In genomic region chr14:95480109-95480886, GRCh38 we compare ENCODE assay signal across 8 cellular contexts. TPM values are rescaled to one million over a fixed set of nuclear protein-coding genes. Genes with fewer than 3 reads are reported as not detected.
DNase-seq lines count a peak whose midpoint lies in the region; ATAC-seq and TF ChIP-seq lines count a peak whose summit lies in the region.

No MANE protein-coding gene starts in this region.

- no peak overlapping the region for H3K4me3 Mint-ChIP-seq in activated T-helper 2 cell treated with anti-CD3 and anti-CD28 coated beads, Interferon-gamma antibody, Interleukin-2, Interleukin-4, amounts not matched to agents 10 μg/mL and 5 μg/mL and 100 μg/mL, durations not matched to agents 14 hours and 24 hours and 36 hours (ENCODE audit: low read depth)

- TF ChIP-seq CTCF in lung (IDR thresholded peaks at IDR 0.05; ENCODE audit: control extremely low read depth, extremely low read depth): no peak

- H4K20me1 ChIP-seq in BLaER1 treated with 17β-estradiol and CSF1 and Interleukin-3, amounts not matched to agents 10 nM and 100 nM: peaks cover 21 to 92% (median 61%) of the 10 kb centered on the region in 11 experiments; a peak in 21 of 22 replicates

- peaks cover 24 to 100% (median 68%) of the 10 kb centered on the region in 11 experiments for H3K36me3 ChIP-seq in BLaER1 treated with 17β-estradiol and CSF1 and Interleukin-3, amounts not matched to agents 10 nM and 100 nM
- H3K36me3 ChIP-seq in lung (ENCODE audit: control insufficient read depth in 2 of 2, insufficient read depth in 2 of 2, low read length in 2 of 2) (peaks cover 0 to 5% of the 10 kb centered on the region in 2 donors), SJCRH30 (peaks cover 7% of the 10 kb centered on the region)

- 72 to 79% methylated on average over 11 of the region's 11 CpGs for WGBS in lung, 2 donors

- peaks cover 69 to 97% (median 95%) of the 10 kb centered on the region in 10 experiments for H3K4me1 ChIP-seq in BLaER1 treated with 17β-estradiol and CSF1 and Interleukin-3, amounts not matched to agents 10 nM and 100 nM
- H3K4me1 ChIP-seq in lung (ENCODE audit: control insufficient read depth in 2 of 2, insufficient read depth in 2 of 2, low read length in 2 of 2) (peaks cover 0 to 17% of the 10 kb centered on the region in 2 donors), SJCRH30 (peaks cover 22% of the 10 kb centered on the region)

- H3K27ac Mint-ChIP-seq in activated T-helper 2 cell treated with anti-CD3 and anti-CD28 coated beads, Interferon-gamma antibody, Interleukin-2, Interleukin-4, amounts not matched to agents 10 μg/mL and 5 μg/mL and 100 μg/mL, durations not matched to agents 14 hours and 24 hours and 36 hours: peak overlapping the region; percentile 58

- peaks cover 0 to 5% (median 0%) of the 10 kb centered on the region in 11 experiments; a peak in 2 of 22 replicates for H3K9me3 ChIP-seq in BLaER1 treated with 17β-estradiol and CSF1 and Interleukin-3, amounts not matched to agents 10 nM and 100 nM (replicated peaks in 1 of 11)
- no peaks in the 10 kb centered on the region for H3K9me3 ChIP-seq in lung (ENCODE audit: control insufficient read depth in 2 of 2, insufficient read depth in 1 of 2, low read length in 1 of 2)
- no peaks in the 10 kb centered on the region for H3K9me3 ChIP-seq in SJCRH30 (replicated peaks)

- peak overlapping the region in 8 of 11 experiments; percentile 8 to 73 (median 52); a peak in 9 of 22 replicates for H3K9ac ChIP-seq in BLaER1 treated with 17β-estradiol and CSF1 and Interleukin-3, amounts not matched to agents 10 nM and 100 nM

- no peaks in the 10 kb centered on the region for H3K27me3 ChIP-seq in BLaER1 treated with 17β-estradiol and CSF1 and Interleukin-3, amounts not matched to agents 10 nM and 100 nM
- H3K27me3 ChIP-seq in lung (ENCODE audit: control insufficient read depth, insufficient read depth) (no peaks in the 10 kb centered on the region), SJCRH30 (no peaks in the 10 kb centered on the region)

- ATAC-seq in HG02759 (IDR thresholded peaks at IDR 0.05; ENCODE audit: unreplicated experiment) (peak; percentile 70), lung (ENCODE audit: insufficient read depth, low FRiP score) (peak; percentile 82)

- H3K4me3 ChIP-seq in BLaER1 treated with 17β-estradiol and CSF1 and Interleukin-3, amounts not matched to agents 10 nM and 100 nM: no peak overlapping the region
- no peak overlapping the region for H3K4me3 ChIP-seq in lung
- H3K4me3 ChIP-seq in SJCRH30: no peak overlapping the region

- peaks cover 30% of the 10 kb centered on the region for H3K36me3 Mint-ChIP-seq in activated T-helper 2 cell treated with anti-CD3 and anti-CD28 coated beads, Interferon-gamma antibody, Interleukin-2, Interleukin-4, amounts not matched to agents 10 μg/mL and 5 μg/mL and 100 μg/mL, durations not matched to agents 14 hours and 24 hours and 36 hours (ENCODE audit: low read depth)

- H3K9me3 Mint-ChIP-seq in activated T-helper 2 cell treated with anti-CD3 and anti-CD28 coated beads, Interferon-gamma antibody, Interleukin-2, Interleukin-4, amounts not matched to agents 10 μg/mL and 5 μg/mL and 100 μg/mL, durations not matched to agents 14 hours and 24 hours and 36 hours: no peaks in the 10 kb centered on the region

- H3K27ac ChIP-seq in BLaER1 treated with 17β-estradiol and CSF1 and Interleukin-3, amounts not matched to agents 10 nM and 100 nM: peak overlapping the region in 9 of 11 experiments; percentile 41 to 99 (median 66); a peak in 16 of 22 replicates
- no peak overlapping the region for H3K27ac ChIP-seq in lung (ENCODE audit: low read depth in 1 of 2, low read length in 1 of 2)
- no peak overlapping the region for H3K27ac ChIP-seq in SJCRH30

- H3K4me1 Mint-ChIP-seq in activated T-helper 2 cell treated with anti-CD3 and anti-CD28 coated beads, Interferon-gamma antibody, Interleukin-2, Interleukin-4, amounts not matched to agents 10 μg/mL and 5 μg/mL and 100 μg/mL, durations not matched to agents 14 hours and 24 hours and 36 hours (ENCODE audit: low read depth): peaks cover 19% of the 10 kb centered on the region

- H3K27me3 Mint-ChIP-seq in activated T-helper 2 cell treated with anti-CD3 and anti-CD28 coated beads, Interferon-gamma antibody, Interleukin-2, Interleukin-4, amounts not matched to agents 10 μg/mL and 5 μg/mL and 100 μg/mL, durations not matched to agents 14 hours and 24 hours and 36 hours (ENCODE audit: low read depth): no peaks in the 10 kb centered on the region

- DNase-seq in activated T-helper 2 cell treated with anti-CD3 and anti-CD28 coated beads, Interferon-gamma antibody, Interleukin-2, Interleukin-4, amounts not matched to agents 10 μg/mL and 5 μg/mL and 100 μg/mL, durations not matched to agents 14 hours and 24 hours and 36 hours (ENCODE audit: low spot score): no peak
- DNase-seq in lung (ENCODE audit: low spot score): peak; percentile 41
- DNase-seq in effector CD8-positive, alpha-beta T cell (lab: John Stamatoyannopoulos, UW): no peak
- DNase-seq in NCI-H2227 treated with DMSO at 0.1 percent for 48 hours (lab: John Stamatoyannopoulos, UW): no peak
- DNase-seq in SJCRH30: no peak
- no peak for DNase-seq in mucosa of gallbladder (ENCODE audit: low spot score)

- intact Hi-C loops in activated T-helper 2 cell treated with anti-CD3 and anti-CD28 coated beads, Interferon-gamma antibody, Interleukin-2, Interleukin-4, amounts not matched to agents 10 μg/mL and 5 μg/mL and 100 μg/mL, durations not matched to agents 14 hours and 24 hours and 36 hours (cut with micrococcal nuclease): loop anchor here (2.0 kb wide), 1 partner anchor 43 kb away; no protein-coding TSS in a partner anchor

- H3K4me2 ChIP-seq in BLaER1 treated with 17β-estradiol and CSF1 and Interleukin-3, amounts not matched to agents 10 nM and 100 nM: peak overlapping the region; percentile 70 to 94 (median 88)

RNA-seq across cellular contexts. Expression of gene SYNE3, which starts 36.2 kb away (rescaled TPM):
- 36.5 and 40.1 TPM in 2 replicates for total RNA-seq in activated T-helper 2 cell treated with anti-CD3 and anti-CD28 coated beads, Interferon-gamma antibody, Interleukin-2, Interleukin-4, amounts not matched to agents 10 μg/mL and 5 μg/mL and 100 μg/mL, durations not matched to agents 14 hours and 24 hours and 36 hours
- 10 to 100 TPM in 1 of 2 donors, 1 to 10 TPM in 1; 8.4 to 30.5 TPM for total RNA-seq in lung
- 1 to 10 TPM; 2.7 to 3.7 TPM for polyA plus RNA-seq in lung
- 34.1 and 34.5 TPM in 2 replicates for total RNA-seq in SJCRH30 (2014; rRNA removed; shearing (Covaris generic))
- 9.5 TPM for total RNA-seq in mucosa of gallbladder

RNA-seq across cellular contexts. Expression of gene GLRX5, which starts 54.6 kb away (rescaled TPM):
- total RNA-seq in activated T-helper 2 cell treated with anti-CD3 and anti-CD28 coated beads, Interferon-gamma antibody, Interleukin-2, Interleukin-4, amounts not matched to agents 10 μg/mL and 5 μg/mL and 100 μg/mL, durations not matched to agents 14 hours and 24 hours and 36 hours: 32.4 and 39.4 TPM in 2 replicates
- 10 to 100 TPM; 22.4 to 35.6 TPM for total RNA-seq in lung
- polyA plus RNA-seq in lung: 10 to 100 TPM; 27.3 to 30.9 TPM
- 130 and 132 TPM in 2 replicates for total RNA-seq in SJCRH30 (2014; rRNA removed; shearing (Covaris generic))
- 38.6 TPM for total RNA-seq in mucosa of gallbladder

Comparison
In these comparisons a context has a peak if more than half of its experiments do, and no peak if none do; other contexts are left out.
1. H3K27ac ChIP-seq: peak in BLaER1 treated with 17β-estradiol and CSF1 and Interleukin-3, amounts not matched to agents 10 nM and 100 nM (9 of 11); none in lung (0 of 2) and SJCRH30 (single experiment).